ENCODE assay signal across 20 cellular contexts in genomic region chr14:36654185-36655053, GRCh38. TPM values are rescaled to one million over a fixed set of nuclear protein-coding genes. Genes with fewer than 3 reads are reported as not detected.
"Had no signal": no experiment of that assay in that cellular context is flagged by ENCODE, and none has a peak within 500 bp of the region (broad histone marks: within the 10 kb centered on the region; RNA-seq: fewer than 3 reads in every experiment).

No MANE protein-coding gene starts in this region.

- FAIRE-seq: islet of Langerhans had no signal

- H3K4me3 ChIP-seq: mucosa of descending colon, stomach, thoracic aorta had no signal

- H3K9me3 Mint-ChIP-seq: activated B cell treated with CpG ODN at 0.5 μM for 24 hours had no signal

- H3K9me3 ChIP-seq: mucosa of descending colon, thoracic aorta had no signal

- DNase-seq: activated B cell treated with CpG ODN at 0.5 μM for 24 hours; activated CD4-positive, alpha-beta T cell treated with anti-CD3 and anti-CD28 coated beads, Interleukin-2, amount 50 U/mL, for 1 hour; activated CD8-positive, alpha-beta memory T cell treated with anti-CD3 and anti-CD28 coated beads for 24 hours; activated gamma-delta T cell treated with Interleukin-2 at 50 U/mL for 16 hours; activated naive CD8-positive, alpha-beta T cell treated with anti-CD3 and anti-CD28 coated beads, Interleukin-2, amount 10 ng/mL, durations not matched to agents 7 days and 5 days; cortex of kidney; effector CD8-positive, alpha-beta T cell; foreskin melanocyte; head of caudate nucleus; mucosa of descending colon; naive thymus-derived CD4-positive, alpha-beta T cell; nucleus accumbens; right cardiac atrium; stomach; T-helper 2 cell had no signal

- H3K36me3 Mint-ChIP-seq: brain had no signal

- ATAC-seq: left lobe of liver; mucosa of descending colon; naive thymus-derived CD4-positive, alpha-beta T cell; right cardiac atrium had no signal

- H3K27ac Mint-ChIP-seq: activated B cell treated with CpG ODN at 0.5 μM for 24 hours; activated naive CD8-positive, alpha-beta T cell treated with anti-CD3 and anti-CD28 coated beads, Interleukin-2, amount 10 ng/mL, durations not matched to agents 7 days and 5 days; brain; naive thymus-derived CD4-positive, alpha-beta T cell; progenitor cell of endocrine pancreas had no signal

- H3K4me3 Mint-ChIP-seq: activated B cell treated with CpG ODN at 0.5 μM for 24 hours; activated naive CD8-positive, alpha-beta T cell treated with anti-CD3 and anti-CD28 coated beads, Interleukin-2, amount 10 ng/mL, durations not matched to agents 7 days and 5 days had no signal

- H3K27ac ChIP-seq: stomach had no signal

- H3K36me3 ChIP-seq: stomach, thoracic aorta had no signal

RNA-seq across cellular contexts. Expression of gene PAX9, which starts 7.2 kb away (rescaled TPM):
- total RNA-seq: activated B cell treated with CpG ODN at 0.5 μM for 24 hours; activated naive CD8-positive, alpha-beta T cell treated with anti-CD3 and anti-CD28 coated beads, Interleukin-2, amount 10 ng/mL, durations not matched to agents 7 days and 5 days; left lobe of liver; naive thymus-derived CD4-positive, alpha-beta T cell; right cardiac atrium had no signal
- polyA plus RNA-seq: right cardiac atrium had no signal
